Comparison of ENCODE assay signal across 9 cellular contexts in the genomic region with DNA sequence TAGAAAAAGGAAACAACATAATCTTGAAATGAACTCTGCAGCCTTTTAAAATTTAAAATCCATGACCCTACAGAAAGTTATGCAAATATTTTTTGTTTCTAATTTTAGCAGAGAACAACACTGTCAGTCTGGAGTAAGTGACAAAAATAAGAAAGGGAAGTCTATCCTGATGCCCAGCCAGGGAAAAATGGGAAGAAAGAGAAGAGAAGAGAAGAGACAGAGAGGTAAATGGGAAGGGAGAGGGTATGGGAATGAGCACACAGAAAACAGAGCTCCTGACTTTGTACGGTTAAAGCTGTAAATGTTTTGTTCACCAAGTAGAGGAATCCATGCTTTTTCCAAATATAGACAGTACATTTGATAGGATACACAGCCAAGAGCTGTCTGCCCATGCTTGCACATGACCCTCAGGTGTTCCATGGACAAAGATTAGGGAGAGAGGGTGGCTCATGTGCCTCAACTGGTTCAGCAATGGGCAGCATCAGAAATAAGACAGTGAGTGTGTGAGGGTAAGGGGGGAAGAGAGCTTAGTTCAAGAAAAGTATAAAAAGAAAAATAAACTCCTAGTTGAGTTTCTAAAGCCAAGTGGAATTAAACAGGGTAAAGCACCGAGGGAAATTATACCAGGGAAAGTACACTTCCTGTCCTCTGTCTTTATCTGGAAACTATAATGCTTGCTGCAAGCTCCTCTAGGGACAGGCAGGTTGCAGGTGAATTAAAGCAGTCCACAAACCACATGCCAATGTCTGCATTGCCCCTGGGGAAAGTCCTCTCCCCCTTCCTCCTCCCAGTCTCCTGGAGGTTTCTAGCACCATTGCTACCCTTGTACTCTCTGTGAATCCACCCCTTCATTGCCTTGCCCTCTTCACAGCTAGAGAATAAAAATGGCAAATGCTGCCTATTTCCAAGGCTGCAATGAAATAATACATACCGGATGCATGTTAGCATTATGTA. TPM values are rescaled to one million over a fixed set of nuclear protein-coding genes. Genes with fewer than 3 reads are reported as not detected.
DNase-seq lines count a peak whose midpoint lies in the region; ATAC-seq and TF ChIP-seq lines count a peak whose summit lies in the region.
"Had no signal": no experiment of that assay in that cellular context is flagged by ENCODE, and none has a peak within 500 bp of the region (broad histone marks: within the 10 kb centered on the region; RNA-seq: fewer than 3 reads in every experiment).

No MANE protein-coding gene starts in this region.

- no peaks in the 10 kb centered on the region for H3K9me3 Mint-ChIP-seq in WTC11
- H3K9me3 Mint-ChIP-seq in stimulated activated naive CD8-positive, alpha-beta T cell treated with anti-CD3 and anti-CD28 coated beads, Interleukin-15, amount 100 ng/mL, for 72 hours = no peaks in the 10 kb centered on the region

- POLR2A ChIA-PET in WTC11 (lab: Charles Lee) = no interaction called here

- no peaks in the 10 kb centered on the region for H3K27me3 Mint-ChIP-seq in WTC11 (ENCODE audit: low read depth)
- H3K27me3 Mint-ChIP-seq in stimulated activated naive CD8-positive, alpha-beta T cell treated with anti-CD3 and anti-CD28 coated beads, Interleukin-15, amount 100 ng/mL, for 72 hours = no peaks in the 10 kb centered on the region

- peaks cover 9% of the 10 kb centered on the region for H3K4me1 Mint-ChIP-seq in WTC11
- H3K4me1 Mint-ChIP-seq in stimulated activated naive CD8-positive, alpha-beta T cell treated with anti-CD3 and anti-CD28 coated beads, Interleukin-15, amount 100 ng/mL, for 72 hours = peaks cover 54% of the 10 kb centered on the region

- no peak overlapping the region for H3K4me3 Mint-ChIP-seq in WTC11
- H3K4me3 Mint-ChIP-seq in stimulated activated naive CD8-positive, alpha-beta T cell treated with anti-CD3 and anti-CD28 coated beads, Interleukin-15, amount 100 ng/mL, for 72 hours = peak overlapping the region; percentile 58 to 66

- H3K4me3 ChIP-seq in hepatocyte = no peak overlapping the region

- DNase-seq in NCI-H1417 (lab: John Stamatoyannopoulos, UW) (peak in 2 of 3 experiments; percentile 19 to 25), NCI-H1417 treated with DMSO at 0.1 percent for 48 hours (lab: John Stamatoyannopoulos, UW) (no peak), WTC11 (ENCODE audit: low spot score) (no peak), hepatocyte (ENCODE audit: low spot score) (no peak), cortex of kidney (lab: John Stamatoyannopoulos, UW) (no peak), activated gamma-delta T cell treated with Interleukin-2 at 50 U/mL for 16 hours (no peak), NCI-H510A treated with DMSO at 0.1 percent for 48 hours (lab: John Stamatoyannopoulos, UW) (no peak)
- DNase-seq in stimulated activated naive CD8-positive, alpha-beta T cell treated with anti-CD3 and anti-CD28 coated beads, Interleukin-15, amount 100 ng/mL, for 72 hours = no peak
- DNase-seq: ACHN had no signal

- no peak overlapping the region for H3K27ac Mint-ChIP-seq in WTC11
- H3K27ac Mint-ChIP-seq in stimulated activated naive CD8-positive, alpha-beta T cell treated with anti-CD3 and anti-CD28 coated beads, Interleukin-15, amount 100 ng/mL, for 72 hours = peak overlapping the region in 1 of 2 donors; percentile 49

- no peaks in the 10 kb centered on the region for H4K20me1 ChIP-seq in hepatocyte (ENCODE audit: insufficient read depth, poor library complexity, severe bottlenecking)

- no peaks in the 10 kb centered on the region for H3K36me3 ChIP-seq in hepatocyte (replicated peaks; ENCODE audit: insufficient read depth, low read depth)

- H2AFZ ChIP-seq in hepatocyte = no peak overlapping the region

- peak; percentile 26; the same call in 1 of the 2 replicates for ATAC-seq in WTC11
- no peak for ATAC-seq in stimulated activated naive CD8-positive, alpha-beta T cell treated with anti-CD3 and anti-CD28 coated beads, Interleukin-15, amount 100 ng/mL, for 72 hours

- H3K36me3 Mint-ChIP-seq in WTC11 = no peaks in the 10 kb centered on the region

- H3K27ac ChIP-seq in hepatocyte = no peak overlapping the region

- H3K27me3 ChIP-seq in hepatocyte = no peaks in the 10 kb centered on the region

- H3K4me1 ChIP-seq in hepatocyte (ENCODE audit: insufficient read depth) = peaks cover 12% of the 10 kb centered on the region

- TF ChIP-seq CTCF in WTC11 (IDR thresholded peaks at IDR 0.05) (no peak), hepatocyte (IDR thresholded peaks at IDR 0.05; ENCODE audit: poor library complexity) (no peak)

- H3K9me3 ChIP-seq in hepatocyte (ENCODE audit: low read depth) = no peaks in the 10 kb centered on the region

- no peaks in the 10 kb centered on the region for H3K9me2 ChIP-seq in hepatocyte (replicated peaks; ENCODE audit: insufficient read depth)

- no peaks in the 10 kb centered on the region for H3K79me2 ChIP-seq in hepatocyte

- H3K4me2 ChIP-seq in hepatocyte = peak overlapping the region; percentile 12

- CTCF ChIA-PET in WTC11 (lab: Charles Lee) = interaction anchor here (0.6 to 2.2 kb wide), 2 partner anchors 27 to 30 kb away, joined by 4 to 9 read pairs; a partner anchor contains a TSS

- WGBS in hepatocyte (ENCODE audit: low lambda C conversion rate, missing lambda C conversion rate) = 55% methylated on average over 3 of the region's 3 CpGs

TF ChIP-seq in WTC11, 78 proteins besides CTCF, POLR2A, EP300 and RAD21 (continues in another document):
- TF ChIP-seq, protein P1, sequence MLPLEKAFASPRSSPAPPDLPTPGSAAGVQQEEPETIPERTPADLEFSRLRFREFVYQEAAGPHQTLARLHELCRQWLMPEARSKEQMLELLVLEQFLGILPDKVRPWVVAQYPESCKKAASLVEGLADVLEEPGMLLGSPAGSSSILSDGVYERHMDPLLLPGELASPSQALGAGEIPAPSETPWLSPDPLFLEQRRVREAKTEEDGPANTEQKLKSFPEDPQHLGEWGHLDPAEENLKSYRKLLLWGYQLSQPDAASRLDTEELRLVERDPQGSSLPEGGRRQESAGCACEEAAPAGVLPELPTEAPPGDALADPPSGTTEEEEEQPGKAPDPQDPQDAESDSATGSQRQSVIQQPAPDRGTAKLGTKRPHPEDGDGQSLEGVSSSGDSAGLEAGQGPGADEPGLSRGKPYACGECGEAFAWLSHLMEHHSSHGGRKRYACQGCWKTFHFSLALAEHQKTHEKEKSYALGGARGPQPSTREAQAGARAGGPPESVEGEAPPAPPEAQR (CRISPR knock-in tag; IDR thresholded peaks at IDR 0.05) = no peak
- TF ChIP-seq, protein P2, sequence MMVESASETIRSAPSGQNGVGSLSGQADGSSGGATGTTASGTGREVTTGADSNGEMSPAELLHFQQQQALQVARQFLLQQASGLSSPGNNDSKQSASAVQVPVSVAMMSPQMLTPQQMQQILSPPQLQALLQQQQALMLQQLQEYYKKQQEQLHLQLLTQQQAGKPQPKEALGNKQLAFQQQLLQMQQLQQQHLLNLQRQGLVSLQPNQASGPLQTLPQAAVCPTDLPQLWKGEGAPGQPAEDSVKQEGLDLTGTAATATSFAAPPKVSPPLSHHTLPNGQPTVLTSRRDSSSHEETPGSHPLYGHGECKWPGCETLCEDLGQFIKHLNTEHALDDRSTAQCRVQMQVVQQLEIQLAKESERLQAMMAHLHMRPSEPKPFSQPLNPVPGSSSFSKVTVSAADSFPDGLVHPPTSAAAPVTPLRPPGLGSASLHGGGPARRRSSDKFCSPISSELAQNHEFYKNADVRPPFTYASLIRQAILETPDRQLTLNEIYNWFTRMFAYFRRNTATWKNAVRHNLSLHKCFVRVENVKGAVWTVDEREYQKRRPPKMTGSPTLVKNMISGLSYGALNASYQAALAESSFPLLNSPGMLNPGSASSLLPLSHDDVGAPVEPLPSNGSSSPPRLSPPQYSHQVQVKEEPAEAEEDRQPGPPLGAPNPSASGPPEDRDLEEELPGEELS (CRISPR knock-in tag; IDR thresholded peaks at IDR 0.05) = no peak
- TF ChIP-seq MYBL2 (CRISPR knock-in tag; IDR thresholded peaks at IDR 0.05) = no peak
- no peak for TF ChIP-seq CBFB (CRISPR knock-in tag; IDR thresholded peaks at IDR 0.05; ENCODE audit: low read depth)
- TF ChIP-seq NR1H2 (CRISPR knock-in tag; IDR thresholded peaks at IDR 0.05) = no peak
- TF ChIP-seq NR2C2 (CRISPR knock-in tag; IDR thresholded peaks at IDR 0.05) = no peak
- TF ChIP-seq NFE2L1 (CRISPR knock-in tag; IDR thresholded peaks at IDR 0.05) = no peak
- TF ChIP-seq ZNF121 (CRISPR knock-in tag; IDR thresholded peaks at IDR 0.05) = no peak
- TF ChIP-seq, protein P3, sequence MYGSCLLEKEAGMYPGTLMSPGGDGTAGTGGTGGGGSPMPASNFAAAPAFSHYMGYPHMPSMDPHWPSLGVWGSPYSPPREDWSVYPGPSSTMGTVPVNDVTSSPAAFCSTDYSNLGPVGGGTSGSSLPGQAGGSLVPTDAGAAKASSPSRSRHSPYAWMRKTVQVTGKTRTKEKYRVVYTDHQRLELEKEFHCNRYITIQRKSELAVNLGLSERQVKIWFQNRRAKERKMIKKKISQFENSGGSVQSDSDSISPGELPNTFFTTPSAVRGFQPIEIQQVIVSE (CRISPR knock-in tag; IDR thresholded peaks at IDR 0.05; ENCODE audit: borderline replicate concordance) = no peak
- TF ChIP-seq SMAD3 (CRISPR knock-in tag; IDR thresholded peaks at IDR 0.05; ENCODE audit: borderline replicate concordance) = no peak
- no peak for TF ChIP-seq TEAD4 (CRISPR knock-in tag; IDR thresholded peaks at IDR 0.05)
- TF ChIP-seq, protein P4, sequence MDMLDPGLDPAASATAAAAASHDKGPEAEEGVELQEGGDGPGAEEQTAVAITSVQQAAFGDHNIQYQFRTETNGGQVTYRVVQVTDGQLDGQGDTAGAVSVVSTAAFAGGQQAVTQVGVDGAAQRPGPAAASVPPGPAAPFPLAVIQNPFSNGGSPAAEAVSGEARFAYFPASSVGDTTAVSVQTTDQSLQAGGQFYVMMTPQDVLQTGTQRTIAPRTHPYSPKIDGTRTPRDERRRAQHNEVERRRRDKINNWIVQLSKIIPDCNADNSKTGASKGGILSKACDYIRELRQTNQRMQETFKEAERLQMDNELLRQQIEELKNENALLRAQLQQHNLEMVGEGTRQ (CRISPR knock-in tag; IDR thresholded peaks at IDR 0.05) = no peak
- TF ChIP-seq, protein P5, sequence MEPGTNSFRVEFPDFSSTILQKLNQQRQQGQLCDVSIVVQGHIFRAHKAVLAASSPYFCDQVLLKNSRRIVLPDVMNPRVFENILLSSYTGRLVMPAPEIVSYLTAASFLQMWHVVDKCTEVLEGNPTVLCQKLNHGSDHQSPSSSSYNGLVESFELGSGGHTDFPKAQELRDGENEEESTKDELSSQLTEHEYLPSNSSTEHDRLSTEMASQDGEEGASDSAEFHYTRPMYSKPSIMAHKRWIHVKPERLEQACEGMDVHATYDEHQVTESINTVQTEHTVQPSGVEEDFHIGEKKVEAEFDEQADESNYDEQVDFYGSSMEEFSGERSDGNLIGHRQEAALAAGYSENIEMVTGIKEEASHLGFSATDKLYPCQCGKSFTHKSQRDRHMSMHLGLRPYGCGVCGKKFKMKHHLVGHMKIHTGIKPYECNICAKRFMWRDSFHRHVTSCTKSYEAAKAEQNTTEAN (CRISPR knock-in tag; IDR thresholded peaks at IDR 0.05) = no peak
- no peak for TF ChIP-seq TCF7 (CRISPR knock-in tag; IDR thresholded peaks at IDR 0.05; ENCODE audit: low read depth)
- TF ChIP-seq SP1 (CRISPR knock-in tag; conservative IDR thresholded peaks at IDR 0.05) = no peak
- TF ChIP-seq HMGA2 (CRISPR knock-in tag; IDR thresholded peaks at IDR 0.05) = no peak

RNA-seq across cellular contexts. Expression of a gene that starts 30.0 kb away (rescaled TPM):
- 1.6 to 1.9 TPM (median 1.7 TPM) in 3 replicates for total RNA-seq in WTC11 (2021)
- total RNA-seq in hepatocyte = 3.9 and 5.9 TPM in 2 replicates
- polyA plus RNA-seq in hepatocyte = 2.1 and 2.2 TPM in 2 replicates

Comparison
In these comparisons a context has a peak if more than half of its experiments do, and no peak if none do; other contexts are left out.
1. DNase-seq: peak in NCI-H1417 (2 of 3); none in NCI-H1417 treated with DMSO at 0.1 percent for 48 hours (single experiment), WTC11 (single experiment), hepatocyte (single experiment), stimulated activated naive CD8-positive, alpha-beta T cell treated with anti-CD3 and anti-CD28 coated beads, Interleukin-15, amount 100 ng/mL, for 72 hours (0 of 2), cortex of kidney (single experiment), activated gamma-delta T cell treated with Interleukin-2 at 50 U/mL for 16 hours (single experiment) and NCI-H510A treated with DMSO at 0.1 percent for 48 hours (single experiment).